In the genomic region with DNA sequence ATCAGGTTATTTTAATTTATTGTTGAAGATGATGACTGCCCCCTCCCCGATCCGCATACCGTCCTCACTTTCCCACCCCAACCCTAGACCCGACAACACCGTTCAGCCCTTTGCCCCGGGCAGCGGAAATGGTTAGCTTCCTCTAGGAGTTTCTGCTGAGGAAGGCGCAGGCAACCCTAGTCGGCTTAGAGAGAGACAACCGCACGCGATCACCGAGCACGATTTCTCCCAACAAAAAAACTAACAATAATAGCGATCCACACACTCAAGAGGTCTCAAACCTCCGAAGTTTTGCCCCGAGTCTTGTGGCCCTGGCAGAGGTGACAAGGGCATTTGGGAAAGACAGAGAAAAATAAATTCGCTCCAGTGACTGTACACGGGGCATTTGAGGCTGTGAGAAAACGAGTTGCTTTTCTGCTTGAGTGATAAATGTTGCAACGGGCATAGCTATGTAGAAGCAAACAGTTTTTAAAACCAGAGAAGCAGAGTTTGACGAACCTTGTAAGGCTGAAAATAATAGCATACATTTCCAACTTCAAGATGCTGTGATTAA, we compare ENCODE assay signal across 16 cellular contexts. TPM values are rescaled to one million over a fixed set of nuclear protein-coding genes. Genes with fewer than 3 reads are reported as not detected.
A peak's percentile ranks its signal among the peaks of the same experiment; 100 is the strongest.
DNase-seq lines count a peak whose midpoint lies in the region; ATAC-seq lines count a peak whose summit lies in the region.
"Had no signal": no experiment of that assay in that cellular context is flagged by ENCODE, and none has a peak within 500 bp of the region (broad histone marks: within the 10 kb centered on the region; RNA-seq: fewer than 3 reads in every experiment).

No MANE protein-coding gene starts in this region.

- no peak overlapping the region for H4K91ac ChIP-seq in neuronal stem cell (ENCODE audit: low read depth, low read length, poor library complexity)

- POLR2A ChIA-PET in CD8-positive, alpha-beta memory T cell (lab: Charles Lee) = no interaction called here

- no CpG with 5 or more reads among the region's 22 CpGs for WGBS in neuronal stem cell (ENCODE audit: extremely low coverage in 2 of 2, insufficient read length in 2 of 2, insufficient replicate concordance in 1 of 2), 2 donors

- H3K18ac ChIP-seq in neuronal stem cell (ENCODE audit: low read length) = no peak overlapping the region

- intact Hi-C loops in dendritic cell treated with granulocyte-macrophage colony-stimulating factor and Interleukin-4, amounts not matched to agents 40 ng/mL and 50 ng/mL, for 4 days (cut with micrococcal nuclease) = no loop called here

- H3K4me2 ChIP-seq in neuronal stem cell (ENCODE audit: insufficient read depth, low read length, poor library complexity, severe bottlenecking) = peak overlapping the region; percentile 28

- no peak for ATAC-seq in GM18909 (IDR thresholded peaks at IDR 0.05; ENCODE audit: poor library complexity, unreplicated experiment)
- ATAC-seq: left lung had no signal

- H3K4me1 ChIP-seq in HUES6 (ENCODE audit: control insufficient read depth, insufficient read depth, low read length) = peaks cover 42% of the 10 kb centered on the region
- H3K4me1 ChIP-seq in neuronal stem cell (ENCODE audit: control insufficient read depth in 2 of 2, insufficient read depth in 1 of 2, low read depth in 1 of 2, low read length in 2 of 2) = peaks cover 20 to 25% of the 10 kb centered on the region in 2 donors
- no peaks in the 10 kb centered on the region for H3K4me1 ChIP-seq in CD8-positive, alpha-beta memory T cell (ENCODE audit: insufficient read depth, low read length)

- H3K9me3 ChIP-seq in HUES6 (ENCODE audit: control insufficient read depth, insufficient read depth, low read depth, low read length) = no peaks in the 10 kb centered on the region
- peaks cover 0 to 9% of the 10 kb centered on the region in 2 donors for H3K9me3 ChIP-seq in neuronal stem cell (replicated peaks in 1 of 2; ENCODE audit: control insufficient read depth in 2 of 2, insufficient read depth in 1 of 2, low read depth in 1 of 2, low read length in 2 of 2)
- no peaks in the 10 kb centered on the region for H3K9me3 ChIP-seq in CD8-positive, alpha-beta memory T cell (ENCODE audit: low read length)
- H3K9me3 ChIP-seq: left lung, pancreas had no signal

- DNase-seq in DMS53 (lab: John Stamatoyannopoulos, UW) (peak; percentile 58), DMS53 treated with DMSO at 0.1 percent for 48 hours (lab: John Stamatoyannopoulos, UW; ENCODE audit: unreplicated experiment) (no peak), neuronal stem cell (ENCODE audit: low spot score) (no peak), NCI-H187 (lab: John Stamatoyannopoulos, UW) (no peak)
- no peak for DNase-seq in CD8-positive, alpha-beta memory T cell
- DNase-seq: activated CD4-positive, CD25-positive, alpha-beta regulatory T cell treated with anti-CD3 and anti-CD28 coated beads, Interleukin-2, amount 50 U/mL, for 72 hours; NCI-H1092; NCI-H510A; pancreas; SHP77 treated with DMSO at 0.1 percent for 48 hours; stimulated activated CD4-positive, alpha-beta T cell treated with anti-CD3 and anti-CD28 coated beads, Interleukin-1b, Interleukin-23, amount 100 ng/mL, for 48 hours had no signal

- peaks cover 87% of the 10 kb centered on the region for H3K27me3 Mint-ChIP-seq in dendritic cell treated with granulocyte-macrophage colony-stimulating factor and Interleukin-4, amounts not matched to agents 40 ng/mL and 50 ng/mL, for 4 days
- peaks cover 39 to 76% of the 10 kb centered on the region in 2 donors for H3K27me3 Mint-ChIP-seq in CD8-positive, alpha-beta memory T cell

- peaks cover 100% of the 10 kb centered on the region for H3K27me3 ChIP-seq in HUES6 (ENCODE audit: control insufficient read depth, insufficient read depth, low read length)
- peaks cover 0 to 100% (median 0%) of the 10 kb centered on the region in 3 experiments for H3K27me3 ChIP-seq in neuronal stem cell (ENCODE audit: control insufficient read depth in 3 of 3, insufficient read depth in 3 of 3, low read depth in 1 of 3, low read length in 3 of 3)
- H3K27me3 ChIP-seq in CD8-positive, alpha-beta memory T cell (ENCODE audit: insufficient read depth, low read length, poor library complexity, severe bottlenecking) = peaks cover 26% of the 10 kb centered on the region

- H2BK12ac ChIP-seq in neuronal stem cell (ENCODE audit: low read length) = no peak overlapping the region

- peaks cover 13% of the 10 kb centered on the region for H3K79me1 ChIP-seq in neuronal stem cell (ENCODE audit: low read depth, low read length)

- no peak overlapping the region for H3K4ac ChIP-seq in neuronal stem cell (ENCODE audit: low read length)

- H3K9ac ChIP-seq in HUES6 (ENCODE audit: low read length) (no peak overlapping the region), neuronal stem cell (ENCODE audit: low read depth, low read length, poor library complexity) (no peak overlapping the region)

- no peak overlapping the region for H2BK120ac ChIP-seq in neuronal stem cell (ENCODE audit: low read depth, low read length)

- H4K8ac ChIP-seq in neuronal stem cell (ENCODE audit: low read depth, low read length) = no peak overlapping the region

- no peak overlapping the region for H3K27ac Mint-ChIP-seq in dendritic cell treated with granulocyte-macrophage colony-stimulating factor and Interleukin-4, amounts not matched to agents 40 ng/mL and 50 ng/mL, for 4 days
- H3K27ac Mint-ChIP-seq in CD8-positive, alpha-beta memory T cell = no peak overlapping the region

- H2BK5ac ChIP-seq in neuronal stem cell (ENCODE audit: low read length) = no peak overlapping the region

- H3K23ac ChIP-seq in neuronal stem cell (ENCODE audit: low read depth, low read length, poor library complexity) = no peak overlapping the region

- H3K9me3 Mint-ChIP-seq in dendritic cell treated with granulocyte-macrophage colony-stimulating factor and Interleukin-4, amounts not matched to agents 40 ng/mL and 50 ng/mL, for 4 days = no peaks in the 10 kb centered on the region
- H3K9me3 Mint-ChIP-seq in CD8-positive, alpha-beta memory T cell = no peaks in the 10 kb centered on the region

- no peak overlapping the region for H2BK15ac ChIP-seq in neuronal stem cell (ENCODE audit: low read length)

- peaks cover 7% of the 10 kb centered on the region for H3K4me1 Mint-ChIP-seq in dendritic cell treated with granulocyte-macrophage colony-stimulating factor and Interleukin-4, amounts not matched to agents 40 ng/mL and 50 ng/mL, for 4 days (ENCODE audit: low read depth)
- peaks cover 6 to 37% (median 22%) of the 10 kb centered on the region in 3 donors for H3K4me1 Mint-ChIP-seq in CD8-positive, alpha-beta memory T cell

- no peaks in the 10 kb centered on the region for H3K36me3 Mint-ChIP-seq in dendritic cell treated with granulocyte-macrophage colony-stimulating factor and Interleukin-4, amounts not matched to agents 40 ng/mL and 50 ng/mL, for 4 days (ENCODE audit: low read depth)
- no peaks in the 10 kb centered on the region for H3K36me3 Mint-ChIP-seq in CD8-positive, alpha-beta memory T cell

- no peak overlapping the region for H3K27ac ChIP-seq in HUES6 (ENCODE audit: low read depth, low read length)
- H3K27ac ChIP-seq in neuronal stem cell (replicated peaks; ENCODE audit: low read length) = no peak overlapping the region
- no peak overlapping the region for H3K27ac ChIP-seq in CD8-positive, alpha-beta memory T cell (ENCODE audit: low read depth, low read length)
- H3K27ac ChIP-seq: 22Rv1, left lung, pancreas had no signal

- H3K4me3 ChIP-seq in HUES6 (ENCODE audit: low read depth, low read length) = peak overlapping the region; percentile 42; the same call in 1 of the 2 replicates
- H3K4me3 ChIP-seq in neuronal stem cell (ENCODE audit: low read length in 2 of 2) = no peak overlapping the region
- no peak overlapping the region for H3K4me3 ChIP-seq in CD8-positive, alpha-beta memory T cell (ENCODE audit: low read length)
- H3K4me3 ChIP-seq: left lung, pancreas had no signal

- no peaks in the 10 kb centered on the region for H3K36me3 ChIP-seq in HUES6 (ENCODE audit: control insufficient read depth, insufficient read depth, low read length)
- H3K36me3 ChIP-seq in neuronal stem cell (replicated peaks in 1 of 2; ENCODE audit: control insufficient read depth in 2 of 2, insufficient read depth in 2 of 2, low read length in 2 of 2) = no peaks in the 10 kb centered on the region
- H3K36me3 ChIP-seq in CD8-positive, alpha-beta memory T cell (ENCODE audit: insufficient read depth, low read length) = no peaks in the 10 kb centered on the region
- H3K36me3 ChIP-seq: left lung, pancreas had no signal

- H3K14ac ChIP-seq in neuronal stem cell (ENCODE audit: low read length) = no peak overlapping the region

- peak overlapping the region; percentile 7 for H3K4me3 Mint-ChIP-seq in dendritic cell treated with granulocyte-macrophage colony-stimulating factor and Interleukin-4, amounts not matched to agents 40 ng/mL and 50 ng/mL, for 4 days
- peak overlapping the region in 3 of 7 donors; percentile 6 to 41 (median 16) for H3K4me3 Mint-ChIP-seq in CD8-positive, alpha-beta memory T cell

- no peak overlapping the region for H2AFZ ChIP-seq in neuronal stem cell (ENCODE audit: low read length)

- peak overlapping the region; percentile 51 for H2AK5ac ChIP-seq in neuronal stem cell (ENCODE audit: low read depth, low read length)

- CTCF ChIA-PET in CD8-positive, alpha-beta memory T cell (lab: Charles Lee) = no interaction called here

RNA-seq across cellular contexts. Expression of gene SIX3, which starts 11.2 kb away (rescaled TPM):
- polyA plus RNA-seq in neuronal stem cell (2013, experiment 1 of 2) = 171 TPM
- polyA plus RNA-seq in neuronal stem cell (2013, experiment 2 of 2) = 176 TPM
- not detected for total RNA-seq in CD8-positive, alpha-beta memory T cell
- not detected for polyA plus RNA-seq in CD8-positive, alpha-beta memory T cell
- total RNA-seq: left lung had no signal
